ENCODE assay signal across 20 cellular contexts in genomic region chr12:76366163-76366562, GRCh38. TPM values are rescaled to one million over a fixed set of nuclear protein-coding genes. Genes with fewer than 3 reads are reported as not detected.
A peak's percentile ranks its signal among the peaks of the same experiment; 100 is the strongest.
DNase-seq lines count a peak whose midpoint lies in the region; ATAC-seq, FAIRE-seq and TF ChIP-seq lines count a peak whose summit lies in the region.
"Had no signal": no experiment of that assay in that cellular context is flagged by ENCODE, and none has a peak within 500 bp of the region (broad histone marks: within the 10 kb centered on the region; RNA-seq: fewer than 3 reads in every experiment).

No MANE protein-coding gene starts in this region.

- POLR2A ChIA-PET in activated CD4-positive, alpha-beta T cell treated with anti-CD3 and anti-CD28 coated beads, Interleukin-2, amount 10 ng/mL, durations not matched to agents 7 days and 5 days (lab: Charles Lee): no interaction called here
- POLR2A ChIA-PET in HepG2 (lab: Yijun Ruan, JAX): no interaction called here

- H3K4me1 ChIP-seq in HepG2 (ENCODE audit: insufficient read depth, low read length): no peaks in the 10 kb centered on the region
- H3K4me1 ChIP-seq: A549, Caco-2 had no signal

- peaks cover 3 to 14% of the 10 kb centered on the region in 2 experiments; a peak in 3 of 5 replicates for H3K36me3 ChIP-seq in HepG2 (replicated peaks in 1 of 2; ENCODE audit: control insufficient read depth in 1 of 2, insufficient read depth in 2 of 2, low read length in 2 of 2)

- H3K9me3 ChIP-seq in HepG2 (ENCODE audit: low read length): no peaks in the 10 kb centered on the region
- H3K9me3 ChIP-seq: Caco-2 had no signal

- H3K27me3 ChIP-seq in HepG2 (ENCODE audit: control insufficient read depth in 1 of 2, insufficient read depth in 2 of 2, low read length in 2 of 2): no peaks in the 10 kb centered on the region
- H3K27me3 ChIP-seq: BLaER1 treated with 17β-estradiol and CSF1 and Interleukin-3, amounts not matched to agents 10 nM and 100 nM had no signal

- in situ Hi-C loops in HepG2 (cut with HindIII; ENCODE audit: extremely low pct_ligation_motif_present, low pct_unique_long_range_greater_than_20kb): no loop called here

- intact Hi-C loops in HepG2 (cut with micrococcal nuclease; ENCODE audit: unreplicated experiment): no loop called here

- no peak for DNase-seq in activated CD4-positive, alpha-beta T cell treated with anti-CD3 and anti-CD28 coated beads, Interleukin-2, amount 10 ng/mL, durations not matched to agents 7 days and 5 days
- DNase-seq in activated CD4-positive, alpha-beta T cell treated with anti-CD3 and anti-CD28 coated beads for 1 hour: no peak
- DNase-seq in activated naive CD8-positive, alpha-beta T cell treated with anti-CD3 and anti-CD28 coated beads for 36 hours: no peak
- no peak for DNase-seq in activated naive CD8-positive, alpha-beta T cell treated with anti-CD3 and anti-CD28 coated beads, Interleukin-2, amount 50 U/mL, for 24 hours
- DNase-seq in HepG2 (ENCODE audit: low spot score): no peak
- DNase-seq: AML-193; Caco-2; Calu3; CD4-positive, alpha-beta T cell; CD8-positive, alpha-beta T cell; DMS79 treated with DMSO at 0.1 percent for 48 hours; GF-D8 had no signal

- FAIRE-seq in HepG2 (lab: Jason Lieb, UNC): no peak
- FAIRE-seq: D721Med, G401.6, GM19239 had no signal

- TF ChIP-seq CTCF in HepG2 (CRISPR knock-in tag; IDR thresholded peaks at IDR 0.05): no peak

- no peak for ATAC-seq in activated naive CD8-positive, alpha-beta T cell treated with anti-CD3 and anti-CD28 coated beads, Interleukin-2, amount 50 U/mL, for 24 hours
- ATAC-seq in HepG2: no peak
- ATAC-seq: A549; CD8-positive, alpha-beta T cell had no signal

- peak overlapping the region; percentile 33 for H3K27ac Mint-ChIP-seq in activated CD4-positive, alpha-beta T cell treated with anti-CD3 and anti-CD28 coated beads, Interleukin-2, amount 10 ng/mL, durations not matched to agents 7 days and 5 days
- peak overlapping the region; percentile 8 for H3K27ac Mint-ChIP-seq in activated naive CD8-positive, alpha-beta T cell treated with anti-CD3 and anti-CD28 coated beads for 36 hours
- no peak overlapping the region for H3K27ac Mint-ChIP-seq in activated naive CD8-positive, alpha-beta T cell treated with anti-CD3 and anti-CD28 coated beads, Interleukin-2, amount 50 U/mL, for 24 hours
- H3K27ac Mint-ChIP-seq: B cell; CD4-positive, alpha-beta T cell; CD8-positive, alpha-beta T cell had no signal

- TF ChIP-seq RAD21 in HepG2 (CRISPR knock-in tag; IDR thresholded peaks at IDR 0.05): no peak

- H3K27ac ChIP-seq in HepG2 (ENCODE audit: extremely low read length, insufficient read depth, low read length): no peak overlapping the region
- H3K27ac ChIP-seq: 22Rv1; A549; BLaER1 treated with 17β-estradiol and CSF1 and Interleukin-3, amounts not matched to agents 10 nM and 100 nM; C4-2B had no signal

- TF ChIP-seq EP300 in HepG2 (IDR thresholded peaks at IDR 0.05; ENCODE audit: low read depth in 2 of 2, low read length in 2 of 2): no peak
- TF ChIP-seq EP300 in HepG2 (CRISPR knock-in tag; IDR thresholded peaks at IDR 0.05; ENCODE audit: borderline replicate concordance): no peak

- H3K36me3 Mint-ChIP-seq in activated CD4-positive, alpha-beta T cell treated with anti-CD3 and anti-CD28 coated beads, Interleukin-2, amount 10 ng/mL, durations not matched to agents 7 days and 5 days (ENCODE audit: low read depth): peaks cover 84% of the 10 kb centered on the region
- H3K36me3 Mint-ChIP-seq in activated naive CD8-positive, alpha-beta T cell treated with anti-CD3 and anti-CD28 coated beads for 36 hours: peaks cover 74% of the 10 kb centered on the region
- peaks cover 72% of the 10 kb centered on the region for H3K36me3 Mint-ChIP-seq in activated naive CD8-positive, alpha-beta T cell treated with anti-CD3 and anti-CD28 coated beads, Interleukin-2, amount 50 U/mL, for 24 hours (ENCODE audit: low read depth)

- no peak overlapping the region for H2AFZ ChIP-seq in HepG2 (ENCODE audit: low read length)

- peaks cover 9% of the 10 kb centered on the region for H3K9me3 Mint-ChIP-seq in activated CD4-positive, alpha-beta T cell treated with anti-CD3 and anti-CD28 coated beads, Interleukin-2, amount 10 ng/mL, durations not matched to agents 7 days and 5 days
- peaks cover 15% of the 10 kb centered on the region for H3K9me3 Mint-ChIP-seq in activated naive CD8-positive, alpha-beta T cell treated with anti-CD3 and anti-CD28 coated beads for 36 hours
- peaks cover 10% of the 10 kb centered on the region for H3K9me3 Mint-ChIP-seq in activated naive CD8-positive, alpha-beta T cell treated with anti-CD3 and anti-CD28 coated beads, Interleukin-2, amount 50 U/mL, for 24 hours

- BruUV-seq in HepG2 (replicated peaks; lab: Mats Ljungman, UMichigan): no TSS peak

- WGBS in HepG2 (ENCODE audit: low lambda C conversion rate): 100% methylated on average over 1 of the region's 1 CpG

- H3K4me3 ChIP-seq in HepG2 (replicated peaks in 1 of 3; ENCODE audit: insufficient read depth in 1 of 3, low read depth in 2 of 3, low read length in 3 of 3): no peak overlapping the region
- H3K4me3 ChIP-seq: A549; BLaER1 treated with 17β-estradiol and CSF1 and Interleukin-3, amounts not matched to agents 10 nM and 100 nM had no signal

- no peaks in the 10 kb centered on the region for H3K4me1 Mint-ChIP-seq in activated CD4-positive, alpha-beta T cell treated with anti-CD3 and anti-CD28 coated beads, Interleukin-2, amount 10 ng/mL, durations not matched to agents 7 days and 5 days
- H3K4me1 Mint-ChIP-seq in activated naive CD8-positive, alpha-beta T cell treated with anti-CD3 and anti-CD28 coated beads for 36 hours: no peaks in the 10 kb centered on the region
- H3K4me1 Mint-ChIP-seq in activated naive CD8-positive, alpha-beta T cell treated with anti-CD3 and anti-CD28 coated beads, Interleukin-2, amount 50 U/mL, for 24 hours: no peaks in the 10 kb centered on the region
- H3K4me1 Mint-ChIP-seq: B cell had no signal

- no peak overlapping the region for H3K9ac ChIP-seq in HepG2 (ENCODE audit: insufficient read depth, low read depth, low read length)
- H3K9ac ChIP-seq: BLaER1 treated with 17β-estradiol and CSF1 and Interleukin-3, amounts not matched to agents 10 nM and 100 nM had no signal

- TF ChIP-seq POLR2A in HepG2 (IDR thresholded peaks at IDR 0.05; ENCODE audit: insufficient read depth in 1 of 2, low read depth in 2 of 2, low read length in 2 of 2): no peak

- no peak overlapping the region for H3K4me2 ChIP-seq in HepG2 (ENCODE audit: low read depth, low read length)
- H3K4me2 ChIP-seq: A549; BLaER1 treated with 17β-estradiol and CSF1 and Interleukin-3, amounts not matched to agents 10 nM and 100 nM had no signal

- H3K27me3 Mint-ChIP-seq in activated CD4-positive, alpha-beta T cell treated with anti-CD3 and anti-CD28 coated beads, Interleukin-2, amount 10 ng/mL, durations not matched to agents 7 days and 5 days: no peaks in the 10 kb centered on the region
- no peaks in the 10 kb centered on the region for H3K27me3 Mint-ChIP-seq in activated naive CD8-positive, alpha-beta T cell treated with anti-CD3 and anti-CD28 coated beads for 36 hours
- no peaks in the 10 kb centered on the region for H3K27me3 Mint-ChIP-seq in activated naive CD8-positive, alpha-beta T cell treated with anti-CD3 and anti-CD28 coated beads, Interleukin-2, amount 50 U/mL, for 24 hours
- H3K27me3 Mint-ChIP-seq: B cell; CD4-positive, alpha-beta T cell had no signal

- no peak overlapping the region for H3K4me3 Mint-ChIP-seq in activated CD4-positive, alpha-beta T cell treated with anti-CD3 and anti-CD28 coated beads, Interleukin-2, amount 10 ng/mL, durations not matched to agents 7 days and 5 days
- no peak overlapping the region for H3K4me3 Mint-ChIP-seq in activated naive CD8-positive, alpha-beta T cell treated with anti-CD3 and anti-CD28 coated beads for 36 hours
- no peak overlapping the region for H3K4me3 Mint-ChIP-seq in activated naive CD8-positive, alpha-beta T cell treated with anti-CD3 and anti-CD28 coated beads, Interleukin-2, amount 50 U/mL, for 24 hours
- H3K4me3 Mint-ChIP-seq: B cell; CD4-positive, alpha-beta T cell; CD8-positive, alpha-beta T cell had no signal

- H4K20me1 ChIP-seq in HepG2 (ENCODE audit: insufficient read depth, low read length): no peaks in the 10 kb centered on the region

- no peaks in the 10 kb centered on the region for H3K79me2 ChIP-seq in HepG2 (ENCODE audit: insufficient read depth, low read length)

- CTCF ChIA-PET in activated CD4-positive, alpha-beta T cell treated with anti-CD3 and anti-CD28 coated beads, Interleukin-2, amount 10 ng/mL, durations not matched to agents 7 days and 5 days (lab: Charles Lee): interaction anchor here (0.9 kb wide), 1 partner anchor 110 kb away, joined by 3 read pairs; no protein-coding TSS in a partner anchor
- CTCF ChIA-PET in HepG2 (lab: Yijun Ruan, JAX; ENCODE audit: low intra/inter-chr PET ratio, low total read pairs): no interaction called here

TF ChIP-seq in HepG2, 621 proteins besides CTCF, POLR2A, EP300 and RAD21 (continues in another document):
- TF ChIP-seq ELF4 (CRISPR knock-in tag; IDR thresholded peaks at IDR 0.05; ENCODE audit: borderline replicate concordance): no peak

RNA-seq across cellular contexts. Expression of gene BBS10, which starts 17.9 kb away (rescaled TPM):
- 1 to 10 TPM; 4.5 to 5.1 TPM for total RNA-seq in activated CD4-positive, alpha-beta T cell treated with anti-CD3 and anti-CD28 coated beads, Interleukin-2, amount 10 ng/mL, durations not matched to agents 7 days and 5 days
- total RNA-seq in activated naive CD8-positive, alpha-beta T cell treated with anti-CD3 and anti-CD28 coated beads for 36 hours: 1 to 10 TPM; 3.2 to 3.3 TPM
- 7.4 and 11.5 TPM in 2 replicates for total RNA-seq in HepG2 (2016; rRNA removed; fragmentation: Illumina TruSeq; extraction: Trizol)
- total RNA-seq in HepG2 (2016; cell fraction: cytosol; rRNA removed; fragmentation: Illumina TruSeq; extraction: Trizol; ENCODE audit: low read depth): 0.79 and 0.91 TPM in 2 replicates
- 8.2 and 11.6 TPM in 2 replicates for total RNA-seq in HepG2 (2016; cell fraction: insoluble cytoplasmic fraction; rRNA removed; fragmentation: Illumina TruSeq; extraction: Trizol)
- 3.6 and 4.9 TPM in 2 replicates for total RNA-seq in HepG2 (2016; cell fraction: membrane; rRNA removed; fragmentation: Illumina TruSeq; extraction: Trizol)
- 6.6 and 8.6 TPM in 2 replicates for total RNA-seq in HepG2 (2016; cell fraction: nucleus; rRNA removed; fragmentation: Illumina TruSeq; extraction: Trizol)
- polyA plus RNA-seq in HepG2 (2011; rRNA removed): 4.5 and 4.9 TPM in 2 replicates
- polyA plus RNA-seq in HepG2 (2011; cell fraction: cytosol; rRNA removed): 1.6 and 3.0 TPM in 2 replicates
- polyA plus RNA-seq in HepG2 (2011; cell fraction: nucleus; rRNA removed): 1.5 and 2.6 TPM in 2 replicates
- 5.6 and 5.8 TPM in 2 replicates for polyA plus RNA-seq in HepG2 (2012)
- polyA plus RNA-seq in HepG2 (2016; cell fraction: cytosol; fragmentation: Illumina TruSeq; extraction: Trizol; ENCODE audit: low read depth): 0.46 and 0.57 TPM in 2 replicates
- 9.0 and 11.2 TPM in 2 replicates for polyA plus RNA-seq in HepG2 (2016; cell fraction: insoluble cytoplasmic fraction; fragmentation: Illumina TruSeq; extraction: Trizol; ENCODE audit: low read depth)
- 1.5 and 2.4 TPM in 2 replicates for polyA plus RNA-seq in HepG2 (2016; cell fraction: membrane; fragmentation: Illumina TruSeq; extraction: Trizol; ENCODE audit: low read depth)
- 9.2 and 9.4 TPM in 2 replicates for polyA plus RNA-seq in HepG2 (2016; cell fraction: nucleus; fragmentation: Illumina TruSeq; extraction: Trizol; ENCODE audit: insufficient read depth, low read depth)
- 1.4 and 2.2 TPM in 2 replicates for polyA minus RNA-seq in HepG2 (2011; rRNA and poly(A)+ RNA removed; ENCODE audit: low replicate concordance)
- polyA minus RNA-seq in HepG2 (2011; cell fraction: cytosol; rRNA and poly(A)+ RNA removed): 4.0 and 5.0 TPM in 2 replicates
- polyA minus RNA-seq in HepG2 (2011; cell fraction: nucleus; rRNA and poly(A)+ RNA removed): 7.1 and 8.7 TPM in 2 replicates
